24 cellular contexts compared by ENCODE assay signal in genomic region chr15:72276326-72276700, GRCh38. TPM values are rescaled to one million over a fixed set of nuclear protein-coding genes. Genes with fewer than 3 reads are reported as not detected.
"Had no signal": no experiment of that assay in that cellular context is flagged by ENCODE, and none has a peak within 500 bp of the region (broad histone marks: within the 10 kb centered on the region; RNA-seq: fewer than 3 reads in every experiment).

No MANE protein-coding gene starts in this region.

- H3K27ac Mint-ChIP-seq: activated CD8-positive, alpha-beta T cell treated with anti-CD3 and anti-CD28 coated beads, Interleukin-2, amount 10 ng/mL, durations not matched to agents 7 days and 5 days; activated naive CD4-positive, alpha-beta T cell treated with anti-CD3 and anti-CD28 coated beads, Interleukin-2, amount 50 U/mL, for 24 hours; mesothelial cell of epicardium; natural killer cell treated with Interleukin-12 subunit alpha and Interleukin-12 subunit beta and Interleukin-15 and Interleukin-18, amount 100 ng/mL, for 72 hours; stimulated activated memory B cell treated with anti-CD40 and anti-IgM and Interleukin-4, amounts not matched to agents 10 μg/mL and 1 μg/mL and 100 μg/mL, for 72 hours; T-cell had no signal

- H3K27ac ChIP-seq: breast epithelium, colonic mucosa, dorsolateral prefrontal cortex, esophagus muscularis mucosa, left ventricle myocardium inferior, parathyroid adenoma, right lobe of liver, stomach, suprapubic skin, tibial nerve had no signal

- H3K27me3 Mint-ChIP-seq: activated naive CD4-positive, alpha-beta T cell treated with anti-CD3 and anti-CD28 coated beads, Interleukin-2, amount 50 U/mL, for 24 hours; central memory CD8-positive, alpha-beta T cell; natural killer cell treated with Interleukin-12 subunit alpha and Interleukin-12 subunit beta and Interleukin-15 and Interleukin-18, amount 100 ng/mL, for 72 hours; stimulated activated memory B cell treated with anti-CD40 and anti-IgM and Interleukin-4, amounts not matched to agents 10 μg/mL and 1 μg/mL and 100 μg/mL, for 72 hours; T-cell had no signal

- DNase-seq: activated CD4-positive, alpha-beta T cell treated with anti-CD3 and anti-CD28 coated beads for 1 hour; activated CD4-positive, alpha-beta T cell treated with anti-CD3 and anti-CD28 coated beads, Interleukin-2, amount 50 U/mL, for 1 hour; activated CD8-positive, alpha-beta T cell treated with anti-CD3 and anti-CD28 coated beads, Interleukin-2, amount 10 ng/mL, durations not matched to agents 7 days and 5 days; activated gamma-delta T cell treated with Interleukin-2 at 50 U/mL for 16 hours; amniotic stem cell; colonic mucosa; dorsolateral prefrontal cortex; left ventricle myocardium inferior; right lobe of liver; small intestine; stimulated activated CD4-positive, alpha-beta T cell treated with anti-CD3 and anti-CD28 coated beads, Interleukin-2, amount 100 ng/mL, for 24 hours; stomach; T-cell had no signal

- H2AFZ ChIP-seq: parathyroid adenoma had no signal

- H3K36me3 Mint-ChIP-seq: activated naive CD4-positive, alpha-beta T cell treated with anti-CD3 and anti-CD28 coated beads, Interleukin-2, amount 50 U/mL, for 24 hours; mesothelial cell of epicardium; natural killer cell treated with Interleukin-12 subunit alpha and Interleukin-12 subunit beta and Interleukin-15 and Interleukin-18, amount 100 ng/mL, for 72 hours; stimulated activated memory B cell treated with anti-CD40 and anti-IgM and Interleukin-4, amounts not matched to agents 10 μg/mL and 1 μg/mL and 100 μg/mL, for 72 hours; T-cell had no signal

- H3K36me3 ChIP-seq: breast epithelium, colonic mucosa, esophagus muscularis mucosa, left ventricle myocardium inferior, right lobe of liver, stomach, suprapubic skin, tibial nerve had no signal

- H3K4me3 Mint-ChIP-seq: activated CD8-positive, alpha-beta T cell treated with anti-CD3 and anti-CD28 coated beads, Interleukin-2, amount 10 ng/mL, durations not matched to agents 7 days and 5 days; activated naive CD4-positive, alpha-beta T cell treated with anti-CD3 and anti-CD28 coated beads, Interleukin-2, amount 50 U/mL, for 24 hours; central memory CD8-positive, alpha-beta T cell; mesothelial cell of epicardium; natural killer cell treated with Interleukin-12 subunit alpha and Interleukin-12 subunit beta and Interleukin-15 and Interleukin-18, amount 100 ng/mL, for 72 hours; stimulated activated memory B cell treated with anti-CD40 and anti-IgM and Interleukin-4, amounts not matched to agents 10 μg/mL and 1 μg/mL and 100 μg/mL, for 72 hours; T-cell had no signal

- H3K9me3 Mint-ChIP-seq: activated naive CD4-positive, alpha-beta T cell treated with anti-CD3 and anti-CD28 coated beads, Interleukin-2, amount 50 U/mL, for 24 hours; central memory CD8-positive, alpha-beta T cell; mesothelial cell of epicardium; natural killer cell treated with Interleukin-12 subunit alpha and Interleukin-12 subunit beta and Interleukin-15 and Interleukin-18, amount 100 ng/mL, for 72 hours; stimulated activated memory B cell treated with anti-CD40 and anti-IgM and Interleukin-4, amounts not matched to agents 10 μg/mL and 1 μg/mL and 100 μg/mL, for 72 hours; T-cell had no signal

- H3K4me3 ChIP-seq: breast epithelium, colonic mucosa, dorsolateral prefrontal cortex, esophagus muscularis mucosa, left ventricle myocardium inferior, right lobe of liver, stomach, suprapubic skin, tibial nerve had no signal

- H3K9me3 ChIP-seq: breast epithelium, colonic mucosa, esophagus muscularis mucosa, left ventricle myocardium inferior, right lobe of liver, stomach, suprapubic skin, tibial nerve had no signal

- H3K27me3 ChIP-seq: breast epithelium, colonic mucosa, dorsolateral prefrontal cortex, esophagus muscularis mucosa, right lobe of liver, stomach, suprapubic skin, tibial nerve had no signal

- H3K9ac ChIP-seq: parathyroid adenoma had no signal

- H3K79me2 ChIP-seq: parathyroid adenoma had no signal

RNA-seq across cellular contexts. Expression of gene CELF6, which starts 43.6 kb away (rescaled TPM):
- total RNA-seq: pulmonary artery endothelial cell had no signal
